In the genomic region with DNA sequence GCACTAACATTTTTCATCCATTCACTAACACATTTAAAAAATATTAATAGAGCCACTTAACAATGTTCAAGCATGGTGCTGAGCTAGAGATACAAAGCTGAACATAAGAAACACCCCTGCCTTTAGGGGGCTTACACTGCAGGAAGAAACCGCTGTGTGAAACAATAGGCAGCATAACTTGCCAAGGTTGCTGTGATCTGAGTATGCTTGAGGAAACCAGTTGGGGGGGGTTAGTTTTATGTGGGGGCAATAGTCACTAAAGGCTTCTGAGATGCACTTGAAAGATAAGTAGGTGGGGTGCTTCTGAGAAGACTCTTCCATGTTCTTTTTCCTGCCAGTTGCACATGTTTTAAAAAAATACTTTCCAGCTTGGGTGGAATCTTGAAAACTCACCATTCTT, we compare ENCODE assay signal across 1 cellular context.
TF ChIP-seq lines count a peak whose summit lies in the region.

No MANE protein-coding gene starts in this region.

TF ChIP-seq in HepG2, 621 proteins besides CTCF, POLR2A, EP300 and RAD21:
- TF ChIP-seq, protein P1, sequence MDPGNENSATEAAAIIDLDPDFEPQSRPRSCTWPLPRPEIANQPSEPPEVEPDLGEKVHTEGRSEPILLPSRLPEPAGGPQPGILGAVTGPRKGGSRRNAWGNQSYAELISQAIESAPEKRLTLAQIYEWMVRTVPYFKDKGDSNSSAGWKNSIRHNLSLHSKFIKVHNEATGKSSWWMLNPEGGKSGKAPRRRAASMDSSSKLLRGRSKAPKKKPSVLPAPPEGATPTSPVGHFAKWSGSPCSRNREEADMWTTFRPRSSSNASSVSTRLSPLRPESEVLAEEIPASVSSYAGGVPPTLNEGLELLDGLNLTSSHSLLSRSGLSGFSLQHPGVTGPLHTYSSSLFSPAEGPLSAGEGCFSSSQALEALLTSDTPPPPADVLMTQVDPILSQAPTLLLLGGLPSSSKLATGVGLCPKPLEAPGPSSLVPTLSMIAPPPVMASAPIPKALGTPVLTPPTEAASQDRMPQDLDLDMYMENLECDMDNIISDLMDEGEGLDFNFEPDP (CRISPR knock-in tag; conservative IDR thresholded peaks at IDR 0.05), result no peak
- TF ChIP-seq, protein P2, sequence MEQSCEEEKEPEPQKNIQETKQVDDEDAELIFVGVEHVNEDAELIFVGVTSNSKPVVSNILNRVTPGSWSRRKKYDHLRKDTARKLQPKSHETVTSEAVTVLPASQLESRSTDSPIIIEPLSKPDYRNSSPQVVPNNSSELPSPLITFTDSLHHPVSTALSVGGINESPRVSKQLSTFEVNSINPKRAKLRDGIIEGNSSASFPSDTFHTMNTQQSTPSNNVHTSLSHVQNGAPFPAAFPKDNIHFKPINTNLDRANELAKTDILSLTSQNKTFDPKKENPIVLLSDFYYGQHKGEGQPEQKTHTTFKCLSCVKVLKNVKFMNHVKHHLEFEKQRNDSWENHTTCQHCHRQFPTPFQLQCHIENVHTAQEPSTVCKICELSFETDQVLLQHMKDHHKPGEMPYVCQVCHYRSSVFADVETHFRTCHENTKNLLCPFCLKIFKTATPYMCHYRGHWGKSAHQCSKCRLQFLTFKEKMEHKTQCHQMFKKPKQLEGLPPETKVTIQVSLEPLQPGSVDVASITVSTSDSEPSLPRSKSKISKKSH (CRISPR knock-in tag; IDR thresholded peaks at IDR 0.05; ENCODE audit: borderline replicate concordance), result no peak
- TF ChIP-seq RXRA (CRISPR knock-in tag; IDR thresholded peaks at IDR 0.05) (no peak), ZSCAN29 (CRISPR knock-in tag; conservative IDR thresholded peaks at IDR 0.05) (no peak), MLLT10 (CRISPR knock-in tag; IDR thresholded peaks at IDR 0.05) (no peak), CENPX (CRISPR knock-in tag; IDR thresholded peaks at IDR 0.05) (no peak), DNMT3B (CRISPR knock-in tag; conservative IDR thresholded peaks at IDR 0.05) (no peak), SRSF1 (optimal IDR thresholded peaks at IDR 0.05; ENCODE audit: low read depth, low read length) (no peak)
- TF ChIP-seq, protein P3, sequence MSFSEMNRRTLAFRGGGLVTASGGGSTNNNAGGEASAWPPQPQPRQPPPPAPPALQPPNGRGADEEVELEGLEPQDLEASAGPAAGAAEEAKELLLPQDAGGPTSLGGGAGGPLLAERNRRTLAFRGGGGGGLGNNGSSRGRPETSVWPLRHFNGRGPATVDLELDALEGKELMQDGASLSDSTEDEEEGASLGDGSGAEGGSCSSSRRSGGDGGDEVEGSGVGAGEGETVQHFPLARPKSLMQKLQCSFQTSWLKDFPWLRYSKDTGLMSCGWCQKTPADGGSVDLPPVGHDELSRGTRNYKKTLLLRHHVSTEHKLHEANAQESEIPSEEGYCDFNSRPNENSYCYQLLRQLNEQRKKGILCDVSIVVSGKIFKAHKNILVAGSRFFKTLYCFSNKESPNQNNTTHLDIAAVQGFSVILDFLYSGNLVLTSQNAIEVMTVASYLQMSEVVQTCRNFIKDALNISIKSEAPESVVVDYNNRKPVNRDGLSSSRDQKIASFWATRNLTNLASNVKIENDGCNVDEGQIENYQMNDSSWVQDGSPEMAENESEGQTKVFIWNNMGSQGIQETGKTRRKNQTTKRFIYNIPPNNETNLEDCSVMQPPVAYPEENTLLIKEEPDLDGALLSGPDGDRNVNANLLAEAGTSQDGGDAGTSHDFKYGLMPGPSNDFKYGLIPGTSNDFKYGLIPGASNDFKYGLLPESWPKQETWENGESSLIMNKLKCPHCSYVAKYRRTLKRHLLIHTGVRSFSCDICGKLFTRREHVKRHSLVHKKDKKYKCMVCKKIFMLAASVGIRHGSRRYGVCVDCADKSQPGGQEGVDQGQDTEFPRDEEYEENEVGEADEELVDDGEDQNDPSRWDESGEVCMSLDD (CRISPR knock-in tag; IDR thresholded peaks at IDR 0.05; ENCODE audit: borderline replicate concordance), result no peak
- TF ChIP-seq, protein P4, sequence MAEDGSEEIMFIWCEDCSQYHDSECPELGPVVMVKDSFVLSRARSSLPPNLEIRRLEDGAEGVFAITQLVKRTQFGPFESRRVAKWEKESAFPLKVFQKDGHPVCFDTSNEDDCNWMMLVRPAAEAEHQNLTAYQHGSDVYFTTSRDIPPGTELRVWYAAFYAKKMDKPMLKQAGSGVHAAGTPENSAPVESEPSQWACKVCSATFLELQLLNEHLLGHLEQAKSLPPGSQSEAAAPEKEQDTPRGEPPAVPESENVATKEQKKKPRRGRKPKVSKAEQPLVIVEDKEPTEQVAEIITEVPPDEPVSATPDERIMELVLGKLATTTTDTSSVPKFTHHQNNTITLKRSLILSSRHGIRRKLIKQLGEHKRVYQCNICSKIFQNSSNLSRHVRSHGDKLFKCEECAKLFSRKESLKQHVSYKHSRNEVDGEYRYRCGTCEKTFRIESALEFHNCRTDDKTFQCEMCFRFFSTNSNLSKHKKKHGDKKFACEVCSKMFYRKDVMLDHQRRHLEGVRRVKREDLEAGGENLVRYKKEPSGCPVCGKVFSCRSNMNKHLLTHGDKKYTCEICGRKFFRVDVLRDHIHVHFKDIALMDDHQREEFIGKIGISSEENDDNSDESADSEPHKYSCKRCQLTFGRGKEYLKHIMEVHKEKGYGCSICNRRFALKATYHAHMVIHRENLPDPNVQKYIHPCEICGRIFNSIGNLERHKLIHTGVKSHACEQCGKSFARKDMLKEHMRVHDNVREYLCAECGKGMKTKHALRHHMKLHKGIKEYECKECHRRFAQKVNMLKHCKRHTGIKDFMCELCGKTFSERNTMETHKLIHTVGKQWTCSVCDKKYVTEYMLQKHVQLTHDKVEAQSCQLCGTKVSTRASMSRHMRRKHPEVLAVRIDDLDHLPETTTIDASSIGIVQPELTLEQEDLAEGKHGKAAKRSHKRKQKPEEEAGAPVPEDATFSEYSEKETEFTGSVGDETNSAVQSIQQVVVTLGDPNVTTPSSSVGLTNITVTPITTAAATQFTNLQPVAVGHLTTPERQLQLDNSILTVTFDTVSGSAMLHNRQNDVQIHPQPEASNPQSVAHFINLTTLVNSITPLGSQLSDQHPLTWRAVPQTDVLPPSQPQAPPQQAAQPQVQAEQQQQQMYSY (CRISPR knock-in tag; IDR thresholded peaks at IDR 0.05), result no peak
TF ChIP-seq in HepG2: peak in this region for 0.
